In genomic region chrX:13215729-13216128, GRCh38 we compare ENCODE assay signal across 20 cellular contexts.
DNase-seq lines count a peak whose midpoint lies in the region; FAIRE-seq and TF ChIP-seq lines count a peak whose summit lies in the region.
"Had no signal": no experiment of that assay in that cellular context is flagged by ENCODE, and none has a peak within 500 bp of the region (broad histone marks: within the 10 kb centered on the region; RNA-seq: fewer than 3 reads in every experiment).

No MANE protein-coding gene starts in this region.

- FAIRE-seq in colon (lab: Jason Lieb, UNC) (peak; percentile 28), frontal cortex (lab: Jason Lieb, UNC) (no peak)

- H3K9me3 Mint-ChIP-seq in mesothelial cell of epicardium = peaks cover 20% of the 10 kb centered on the region
- H3K9me3 Mint-ChIP-seq: activated naive CD4-positive, alpha-beta T cell treated with anti-CD3 and anti-CD28 coated beads, Interleukin-2, amount 50 U/mL, for 72 hours; activated T-helper 1 cell treated with anti-CD3 and anti-CD28 coated beads, Interleukin-12 subunit alpha, Interleukin-12 subunit beta, Interleukin-2, Interleukin-4 antibody, amounts not matched to agents 30 ng/mL and 10 ng/mL and 1 ng/mL, durations not matched to agents 14 hours and 24 hours and 36 hours; dendritic cell treated with granulocyte-macrophage colony-stimulating factor and Interleukin-4, amounts not matched to agents 40 ng/mL and 50 ng/mL, for 4 days; stimulated activated naive CD8-positive, alpha-beta T cell treated with anti-CD3 and anti-CD28 coated beads, Interleukin-15, Interleukin-2, amounts not matched to agents 100 ng/mL and 50 ng/mL, for 24 hours had no signal

- no peak for TF ChIP-seq CTCF in mesothelial cell of epicardium (IDR thresholded peaks at IDR 0.05; ENCODE audit: unreplicated experiment)

- H3K4me3 Mint-ChIP-seq in mesothelial cell of epicardium = no peak overlapping the region
- H3K4me3 Mint-ChIP-seq: activated T-helper 1 cell treated with anti-CD3 and anti-CD28 coated beads, Interleukin-12 subunit alpha, Interleukin-12 subunit beta, Interleukin-2, Interleukin-4 antibody, amounts not matched to agents 30 ng/mL and 10 ng/mL and 1 ng/mL, durations not matched to agents 14 hours and 24 hours and 36 hours; dendritic cell treated with granulocyte-macrophage colony-stimulating factor and Interleukin-4, amounts not matched to agents 40 ng/mL and 50 ng/mL, for 4 days; neural crest cell; stimulated activated naive CD8-positive, alpha-beta T cell treated with anti-CD3 and anti-CD28 coated beads, Interleukin-15, Interleukin-2, amounts not matched to agents 100 ng/mL and 50 ng/mL, for 24 hours; type B pancreatic cell had no signal

- peak overlapping the region; percentile 83 for H3K27ac Mint-ChIP-seq in mesothelial cell of epicardium
- H3K27ac Mint-ChIP-seq: activated T-helper 1 cell treated with anti-CD3 and anti-CD28 coated beads, Interleukin-12 subunit alpha, Interleukin-12 subunit beta, Interleukin-2, Interleukin-4 antibody, amounts not matched to agents 30 ng/mL and 10 ng/mL and 1 ng/mL, durations not matched to agents 14 hours and 24 hours and 36 hours; dendritic cell treated with granulocyte-macrophage colony-stimulating factor and Interleukin-4, amounts not matched to agents 40 ng/mL and 50 ng/mL, for 4 days; stimulated activated naive CD8-positive, alpha-beta T cell treated with anti-CD3 and anti-CD28 coated beads, Interleukin-15, Interleukin-2, amounts not matched to agents 100 ng/mL and 50 ng/mL, for 24 hours; type B pancreatic cell had no signal

- DNase-seq in NCI-H446 treated with DMSO at 0.1 percent for 48 hours (lab: John Stamatoyannopoulos, UW) (peak; percentile 19), mesothelial cell of epicardium (ENCODE audit: low spot score in 2 of 2, unreplicated experiment in 2 of 2) (no peak), SK-N-DZ (ENCODE audit: low spot score) (no peak), frontal cortex (ENCODE audit: low spot score in 2 of 2) (no peak)
- DNase-seq in activated CD4-positive, alpha-beta T cell treated with anti-CD3 and anti-CD28 coated beads for 48 hours = no peak
- no peak for DNase-seq in activated effector memory CD4-positive, alpha-beta T cell treated with Interleukin-2 at 50 U/mL for 16 hours
- DNase-seq: BE2C; body of pancreas; DMS79 treated with DMSO at 0.1 percent for 48 hours; left cardiac atrium; NCI-H1417; NCI-H526; stimulated activated CD4-positive, alpha-beta T cell treated with anti-CD3 and anti-CD28 coated beads, Interleukin-4, amount 100 ng/mL, for 1 hour had no signal

- H3K36me3 Mint-ChIP-seq in mesothelial cell of epicardium = no peaks in the 10 kb centered on the region
- H3K36me3 Mint-ChIP-seq: activated naive CD4-positive, alpha-beta T cell treated with anti-CD3 and anti-CD28 coated beads, Interleukin-2, amount 50 U/mL, for 72 hours; type B pancreatic cell had no signal

- no peaks in the 10 kb centered on the region for H3K27me3 Mint-ChIP-seq in mesothelial cell of epicardium (ENCODE audit: low read depth)
- H3K27me3 Mint-ChIP-seq: dendritic cell treated with granulocyte-macrophage colony-stimulating factor and Interleukin-4, amounts not matched to agents 40 ng/mL and 50 ng/mL, for 4 days; stimulated activated naive CD8-positive, alpha-beta T cell treated with anti-CD3 and anti-CD28 coated beads, Interleukin-15, Interleukin-2, amounts not matched to agents 100 ng/mL and 50 ng/mL, for 24 hours; type B pancreatic cell had no signal

- H3K4me1 Mint-ChIP-seq in mesothelial cell of epicardium = peaks cover 29% of the 10 kb centered on the region
